ENCODE assay signal across 30 cellular contexts in the genomic region with DNA sequence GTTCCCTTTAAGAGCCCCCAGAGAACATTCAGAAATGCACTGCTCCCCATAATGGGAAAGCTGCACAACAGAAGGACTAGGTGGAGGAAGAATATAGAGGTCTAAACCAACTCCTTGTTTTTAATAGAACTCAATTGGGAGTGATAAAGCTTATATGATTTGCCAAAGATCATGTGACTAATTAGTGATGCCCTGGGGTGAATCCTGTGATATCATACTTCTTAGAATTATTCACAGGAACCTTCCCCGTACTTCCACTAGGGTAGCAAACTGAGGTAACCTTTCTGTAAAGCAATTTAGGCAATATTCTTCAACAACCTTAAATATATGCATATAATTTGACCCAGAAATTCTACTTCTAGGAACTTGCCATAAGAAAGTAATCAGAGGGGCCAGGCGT.
"Had no signal": no experiment of that assay in that cellular context is flagged by ENCODE, and none has a peak within 500 bp of the region (broad histone marks: within the 10 kb centered on the region; RNA-seq: fewer than 3 reads in every experiment).

No MANE protein-coding gene starts in this region.

- H3K27ac Mint-ChIP-seq: natural killer cell treated with Interleukin-12 subunit alpha and Interleukin-12 subunit beta and Interleukin-15 and Interleukin-18, amount 100 ng/mL, for 72 hours; nephron progenitor cell; progenitor cell of endocrine pancreas; stimulated activated effector memory CD8-positive, alpha-beta T cell treated with anti-CD3 and anti-CD28 coated beads, Interleukin-12 subunit alpha, Interleukin-12 subunit beta, amount 100 ng/mL, for 72 hours; stimulated activated naive B cell treated with anti-CD40 and anti-IgM and Interleukin-4, amounts not matched to agents 10 μg/mL and 1 μg/mL and 100 μg/mL, for 72 hours; stimulated activated naive CD8-positive, alpha-beta T cell treated with anti-CD3 and anti-CD28 coated beads, Interleukin-15, Interleukin-2, amounts not matched to agents 100 ng/mL and 50 ng/mL, for 24 hours had no signal

- H2AFZ ChIP-seq: parathyroid adenoma had no signal

- H3K36me3 ChIP-seq: neutrophil, ovary, right lobe of liver, sigmoid colon, stomach, thoracic aorta, thyroid gland, tibial nerve, upper lobe of left lung, vagina had no signal

- H3K4me3 ChIP-seq: ovary, psoas muscle, right lobe of liver, sigmoid colon, stomach, thoracic aorta, thyroid gland, tibial nerve, upper lobe of left lung, vagina had no signal

- H3K4me1 Mint-ChIP-seq: neural crest cell; stimulated activated effector memory CD8-positive, alpha-beta T cell treated with anti-CD3 and anti-CD28 coated beads, Interleukin-12 subunit alpha, Interleukin-12 subunit beta, amount 100 ng/mL, for 72 hours; stimulated activated naive B cell treated with anti-CD40 and anti-IgM and Interleukin-4, amounts not matched to agents 10 μg/mL and 1 μg/mL and 100 μg/mL, for 72 hours had no signal

- H3K4me1 ChIP-seq: parathyroid adenoma, psoas muscle, right lobe of liver, sigmoid colon, stomach, thyroid gland, tibial nerve, upper lobe of left lung, vagina had no signal

- H3K36me3 Mint-ChIP-seq: natural killer cell treated with Interleukin-12 subunit alpha and Interleukin-12 subunit beta and Interleukin-15 and Interleukin-18, amount 100 ng/mL, for 72 hours; stimulated activated effector memory CD8-positive, alpha-beta T cell treated with anti-CD3 and anti-CD28 coated beads, Interleukin-12 subunit alpha, Interleukin-12 subunit beta, amount 100 ng/mL, for 72 hours; stimulated activated naive B cell treated with anti-CD40 and anti-IgM and Interleukin-4, amounts not matched to agents 10 μg/mL and 1 μg/mL and 100 μg/mL, for 72 hours had no signal

- H3K27me3 Mint-ChIP-seq: natural killer cell treated with Interleukin-12 subunit alpha and Interleukin-12 subunit beta and Interleukin-15 and Interleukin-18, amount 100 ng/mL, for 72 hours; progenitor cell of endocrine pancreas; stimulated activated naive CD8-positive, alpha-beta T cell treated with anti-CD3 and anti-CD28 coated beads, Interleukin-15, Interleukin-2, amounts not matched to agents 100 ng/mL and 50 ng/mL, for 24 hours had no signal

- DNase-seq: nephron progenitor cell; nucleus accumbens; ovary; posterior cingulate gyrus; psoas muscle; right cardiac atrium; right lobe of liver; sigmoid colon; small intestine; stimulated activated CD4-positive, alpha-beta T cell treated with anti-CD3 and anti-CD28 coated beads, Interleukin-15, amount 100 ng/mL, for 24 hours; stimulated activated CD4-positive, alpha-beta T cell treated with anti-CD3 and anti-CD28 coated beads, Interleukin-2, amount 100 ng/mL, for 24 hours; stimulated activated CD4-positive, alpha-beta T cell treated with anti-CD3 and anti-CD28 coated beads, Interleukin-2, amount 100 ng/mL, for 48 hours; stimulated activated CD4-positive, alpha-beta T cell treated with anti-CD3 and anti-CD28 coated beads, Interleukin-4, amount 100 ng/mL, for 24 hours; stimulated activated naive B cell treated with anti-CD40 and anti-IgM and Interleukin-4, amounts not matched to agents 10 μg/mL and 1 μg/mL and 100 μg/mL, for 72 hours; stimulated activated naive CD4-positive, alpha-beta T cell treated with Interleukin-2 at 50 U/mL for 16 hours; stomach; thyroid gland; trophoblast cell; upper lobe of left lung had no signal

- H3K9ac ChIP-seq: parathyroid adenoma had no signal

- H3K4me3 Mint-ChIP-seq: natural killer cell treated with Interleukin-12 subunit alpha and Interleukin-12 subunit beta and Interleukin-15 and Interleukin-18, amount 100 ng/mL, for 72 hours; nephron progenitor cell; neural crest cell; stimulated activated effector memory CD8-positive, alpha-beta T cell treated with anti-CD3 and anti-CD28 coated beads, Interleukin-12 subunit alpha, Interleukin-12 subunit beta, amount 100 ng/mL, for 72 hours; stimulated activated naive B cell treated with anti-CD40 and anti-IgM and Interleukin-4, amounts not matched to agents 10 μg/mL and 1 μg/mL and 100 μg/mL, for 72 hours; stimulated activated naive CD8-positive, alpha-beta T cell treated with anti-CD3 and anti-CD28 coated beads, Interleukin-15, Interleukin-2, amounts not matched to agents 100 ng/mL and 50 ng/mL, for 24 hours had no signal

- ATAC-seq: natural killer cell treated with Interleukin-12 subunit alpha and Interleukin-12 subunit beta and Interleukin-15 and Interleukin-18, amount 100 ng/mL, for 72 hours; psoas muscle; right cardiac atrium; right lobe of liver; stimulated activated effector memory CD8-positive, alpha-beta T cell treated with anti-CD3 and anti-CD28 coated beads, Interleukin-12 subunit alpha, Interleukin-12 subunit beta, amount 100 ng/mL, for 72 hours; stimulated activated naive B cell treated with anti-CD40 and anti-IgM and Interleukin-4, amounts not matched to agents 10 μg/mL and 1 μg/mL and 100 μg/mL, for 72 hours had no signal

- FAIRE-seq: small intestine, urothelium cell line had no signal

- H3K27ac ChIP-seq: neutrophil, ovary, parathyroid adenoma, psoas muscle, right lobe of liver, sigmoid colon, stomach, thoracic aorta, thyroid gland, tibial nerve, upper lobe of left lung, vagina had no signal

- H3K79me2 ChIP-seq: parathyroid adenoma had no signal

- H3K9me3 Mint-ChIP-seq: natural killer cell treated with Interleukin-12 subunit alpha and Interleukin-12 subunit beta and Interleukin-15 and Interleukin-18, amount 100 ng/mL, for 72 hours; nephron progenitor cell; neural crest cell; stimulated activated effector memory CD8-positive, alpha-beta T cell treated with anti-CD3 and anti-CD28 coated beads, Interleukin-12 subunit alpha, Interleukin-12 subunit beta, amount 100 ng/mL, for 72 hours; stimulated activated naive CD8-positive, alpha-beta T cell treated with anti-CD3 and anti-CD28 coated beads, Interleukin-15, Interleukin-2, amounts not matched to agents 100 ng/mL and 50 ng/mL, for 24 hours had no signal

- H3K9me3 ChIP-seq: neutrophil, ovary, psoas muscle, right lobe of liver, sigmoid colon, stomach, thoracic aorta, thyroid gland, tibial nerve, upper lobe of left lung, vagina had no signal

- H3K27me3 ChIP-seq: neutrophil, ovary, right lobe of liver, sigmoid colon, stomach, thyroid gland, tibial nerve, upper lobe of left lung, vagina had no signal
